ENCODE assay signal across 11 cellular contexts in the genomic region with DNA sequence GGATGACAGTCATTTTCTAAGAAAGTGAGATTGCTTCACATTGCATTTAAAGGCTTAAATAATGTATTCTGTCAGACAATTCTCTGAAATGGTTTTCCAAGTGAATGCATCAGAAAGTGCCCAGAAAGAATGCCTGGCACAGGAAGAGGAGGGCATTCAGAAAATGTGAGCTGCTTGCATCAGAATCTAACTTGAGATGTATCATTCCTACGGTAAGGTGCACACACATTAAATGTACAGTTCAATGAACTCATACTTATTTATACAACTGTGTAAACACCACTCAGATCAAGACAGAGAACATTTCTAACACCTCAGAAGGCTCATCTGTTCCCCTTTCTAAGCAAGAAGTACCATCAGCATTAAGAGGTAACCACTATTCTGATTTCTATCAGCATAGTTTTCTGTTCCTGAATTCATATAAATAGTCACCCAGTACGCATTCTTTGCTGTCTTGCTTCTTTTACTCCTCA.
DNase-seq lines count a peak whose midpoint lies in the region; ATAC-seq lines count a peak whose summit lies in the region.
"Had no signal": no experiment of that assay in that cellular context is flagged by ENCODE, and none has a peak within 500 bp of the region (broad histone marks: within the 10 kb centered on the region; RNA-seq: fewer than 3 reads in every experiment).

No MANE protein-coding gene starts in this region.

- H3K27ac Mint-ChIP-seq in activated T-helper 2 cell treated with anti-CD3 and anti-CD28 coated beads, Interferon-gamma antibody, Interleukin-2, Interleukin-4, amounts not matched to agents 10 μg/mL and 5 μg/mL and 100 μg/mL, durations not matched to agents 14 hours and 24 hours and 36 hours = peak overlapping the region; percentile 6

- peaks cover 5% of the 10 kb centered on the region for H3K36me3 Mint-ChIP-seq in activated T-helper 2 cell treated with anti-CD3 and anti-CD28 coated beads, Interferon-gamma antibody, Interleukin-2, Interleukin-4, amounts not matched to agents 10 μg/mL and 5 μg/mL and 100 μg/mL, durations not matched to agents 14 hours and 24 hours and 36 hours (ENCODE audit: low read depth)

- no peak overlapping the region for H3K4me3 Mint-ChIP-seq in activated T-helper 2 cell treated with anti-CD3 and anti-CD28 coated beads, Interferon-gamma antibody, Interleukin-2, Interleukin-4, amounts not matched to agents 10 μg/mL and 5 μg/mL and 100 μg/mL, durations not matched to agents 14 hours and 24 hours and 36 hours (ENCODE audit: low read depth)

- peaks cover 14% of the 10 kb centered on the region for H3K9me3 Mint-ChIP-seq in activated T-helper 2 cell treated with anti-CD3 and anti-CD28 coated beads, Interferon-gamma antibody, Interleukin-2, Interleukin-4, amounts not matched to agents 10 μg/mL and 5 μg/mL and 100 μg/mL, durations not matched to agents 14 hours and 24 hours and 36 hours

- H3K4me1 Mint-ChIP-seq in activated T-helper 2 cell treated with anti-CD3 and anti-CD28 coated beads, Interferon-gamma antibody, Interleukin-2, Interleukin-4, amounts not matched to agents 10 μg/mL and 5 μg/mL and 100 μg/mL, durations not matched to agents 14 hours and 24 hours and 36 hours (ENCODE audit: low read depth) = peaks cover 12% of the 10 kb centered on the region

- no peaks in the 10 kb centered on the region for H3K27me3 Mint-ChIP-seq in activated T-helper 2 cell treated with anti-CD3 and anti-CD28 coated beads, Interferon-gamma antibody, Interleukin-2, Interleukin-4, amounts not matched to agents 10 μg/mL and 5 μg/mL and 100 μg/mL, durations not matched to agents 14 hours and 24 hours and 36 hours (ENCODE audit: low read depth)

- peak; percentile 96 for ATAC-seq in GM18517 (IDR thresholded peaks at IDR 0.05; ENCODE audit: unreplicated experiment)
- peak; percentile 87 for ATAC-seq in GM19467 (IDR thresholded peaks at IDR 0.05; ENCODE audit: unreplicated experiment)
- ATAC-seq in HG03060 (IDR thresholded peaks at IDR 0.05; ENCODE audit: low read depth, unreplicated experiment) = peak; percentile 95

- no peak for DNase-seq in activated T-helper 2 cell treated with anti-CD3 and anti-CD28 coated beads, Interferon-gamma antibody, Interleukin-2, Interleukin-4, amounts not matched to agents 10 μg/mL and 5 μg/mL and 100 μg/mL, durations not matched to agents 14 hours and 24 hours and 36 hours (ENCODE audit: low spot score)
- no peak for DNase-seq in NCI-H1105 treated with DMSO at 0.1 percent for 48 hours (lab: John Stamatoyannopoulos, UW)
- no peak for DNase-seq in activated effector memory CD4-positive, alpha-beta T cell treated with Interleukin-2 at 50 U/mL for 16 hours
- DNase-seq in NCI-H2081 treated with DMSO at 0.1 percent for 48 hours (lab: John Stamatoyannopoulos, UW) = no peak
- no peak for DNase-seq in cerebellar nuclear complex (lab: John Stamatoyannopoulos, UW)
- DNase-seq: NCI-H526 treated with DMSO at 0.1 percent for 48 hours, stomach, T1000 had no signal

- intact Hi-C loops in activated T-helper 2 cell treated with anti-CD3 and anti-CD28 coated beads, Interferon-gamma antibody, Interleukin-2, Interleukin-4, amounts not matched to agents 10 μg/mL and 5 μg/mL and 100 μg/mL, durations not matched to agents 14 hours and 24 hours and 36 hours (cut with micrococcal nuclease) = loop anchor here (1.0 to 5.0 kb wide), 6 partner anchors 45 to 184 kb away; no protein-coding TSS in a partner anchor
